Comparison of ENCODE assay signal across 8 cellular contexts in genomic region chr7:130982160-130982638, GRCh38.
DNase-seq lines count a peak whose midpoint lies in the region; ATAC-seq and TF ChIP-seq lines count a peak whose summit lies in the region.

No MANE protein-coding gene starts in this region.

- DNase-seq in activated effector memory CD4-positive, alpha-beta T cell treated with anti-CD3 and anti-CD28 coated beads, Interleukin-2, amount 50 U/mL, for 16 hours, result peak; percentile 74
- DNase-seq in activated effector memory CD4-positive, alpha-beta T cell treated with Interleukin-2 at 50 U/mL for 16 hours, result no peak
- DNase-seq in effector memory CD8-positive, alpha-beta T cell, result peak in 1 of 3 experiments; percentile 29
- peak in 7 of 9 donors; percentile 33 to 62 (median 56) for DNase-seq in naive thymus-derived CD4-positive, alpha-beta T cell
- no peak for DNase-seq in foreskin melanocyte

- H3K27me3 Mint-ChIP-seq in effector memory CD8-positive, alpha-beta T cell, result no peaks in the 10 kb centered on the region
- no peaks in the 10 kb centered on the region for H3K27me3 Mint-ChIP-seq in naive thymus-derived CD4-positive, alpha-beta T cell

- H3K27ac ChIP-seq in OCI-LY3 (ENCODE audit: low read length), result no peak overlapping the region
- H3K27ac ChIP-seq in naive thymus-derived CD4-positive, alpha-beta T cell (ENCODE audit: low read depth, low read length), result peak overlapping the region; percentile 65

- intact Hi-C loops in naive thymus-derived CD4-positive, alpha-beta T cell (cut with micrococcal nuclease), result loop anchor here (1.0 to 2.0 kb wide), 10 partner anchors 8 to 442 kb away; no protein-coding TSS in a partner anchor

- H3K79me2 ChIP-seq in OCI-LY3 (ENCODE audit: low read length), result no peaks in the 10 kb centered on the region

- no peaks in the 10 kb centered on the region for H3K9me3 ChIP-seq in OCI-LY3 (ENCODE audit: insufficient read depth, low read length)
- H3K9me3 ChIP-seq in naive thymus-derived CD4-positive, alpha-beta T cell (ENCODE audit: control insufficient read depth in 2 of 3, low read length in 3 of 3), result no peaks in the 10 kb centered on the region

- H3K9ac ChIP-seq in OCI-LY3 (ENCODE audit: low read length), result no peak overlapping the region

- peaks cover 36 to 49% of the 10 kb centered on the region in 2 donors for H3K4me1 Mint-ChIP-seq in effector memory CD8-positive, alpha-beta T cell (ENCODE audit: low read depth in 2 of 2)
- peaks cover 7 to 39% (median 11%) of the 10 kb centered on the region in 7 donors for H3K4me1 Mint-ChIP-seq in naive thymus-derived CD4-positive, alpha-beta T cell

- H3K9me3 Mint-ChIP-seq in effector memory CD8-positive, alpha-beta T cell, result no peaks in the 10 kb centered on the region
- peaks cover 0 to 3% (median 0%) of the 10 kb centered on the region in 11 donors for H3K9me3 Mint-ChIP-seq in naive thymus-derived CD4-positive, alpha-beta T cell

- peaks cover 24% of the 10 kb centered on the region for H3K4me1 ChIP-seq in OCI-LY3 (ENCODE audit: low read length)
- peaks cover 45 to 61% of the 10 kb centered on the region in 2 donors for H3K4me1 ChIP-seq in naive thymus-derived CD4-positive, alpha-beta T cell (ENCODE audit: control insufficient read depth in 2 of 2, insufficient read depth in 2 of 2, low read length in 2 of 2)

- no peaks in the 10 kb centered on the region for H3K36me3 ChIP-seq in OCI-LY3 (replicated peaks; ENCODE audit: low read depth, low read length)
- H3K36me3 ChIP-seq in naive thymus-derived CD4-positive, alpha-beta T cell (ENCODE audit: control insufficient read depth in 2 of 3, insufficient read depth in 3 of 3, low read length in 3 of 3), result peaks cover 0 to 18% (median 0%) of the 10 kb centered on the region in 3 experiments

- H3K4me2 ChIP-seq in OCI-LY3 (ENCODE audit: low read length), result peak overlapping the region; percentile 59

- H2AFZ ChIP-seq in OCI-LY3 (ENCODE audit: low read depth, low read length), result no peak overlapping the region

- peaks cover 46% of the 10 kb centered on the region for H3K36me3 Mint-ChIP-seq in effector memory CD8-positive, alpha-beta T cell (ENCODE audit: insufficient read depth)
- peaks cover 0 to 19% (median 0%) of the 10 kb centered on the region in 5 donors for H3K36me3 Mint-ChIP-seq in naive thymus-derived CD4-positive, alpha-beta T cell

- ATAC-seq in HG03342 (IDR thresholded peaks at IDR 0.05; ENCODE audit: unreplicated experiment) (peak; percentile 77), HG02938 (IDR thresholded peaks at IDR 0.05; ENCODE audit: unreplicated experiment) (no peak)
- peak; percentile 64 for ATAC-seq in effector memory CD8-positive, alpha-beta T cell (replicated peaks)
- peak; percentile 88 for ATAC-seq in naive thymus-derived CD4-positive, alpha-beta T cell

- CTCF ChIA-PET in naive thymus-derived CD4-positive, alpha-beta T cell (lab: Charles Lee), result interaction anchor here (0.6 to 2.8 kb wide), 26 partner anchors 8 to 379 kb away, joined by 3 to 20 read pairs (median 4); no protein-coding TSS in a partner anchor

- H3K4me3 ChIP-seq in OCI-LY3 (ENCODE audit: low read length), result no peak overlapping the region
- peak overlapping the region; percentile 9 for H3K4me3 ChIP-seq in naive thymus-derived CD4-positive, alpha-beta T cell (ENCODE audit: low read length)

- H3K4me3 Mint-ChIP-seq in effector memory CD8-positive, alpha-beta T cell, result no peak overlapping the region
- no peak overlapping the region for H3K4me3 Mint-ChIP-seq in naive thymus-derived CD4-positive, alpha-beta T cell

- H3K27ac Mint-ChIP-seq in effector memory CD8-positive, alpha-beta T cell, result no peak overlapping the region
- H3K27ac Mint-ChIP-seq in naive thymus-derived CD4-positive, alpha-beta T cell, result no peak overlapping the region

- peaks cover 2% of the 10 kb centered on the region; the same call in 1 of the 2 replicates for H4K20me1 ChIP-seq in OCI-LY3 (ENCODE audit: insufficient read depth, low read length)

- H3K27me3 ChIP-seq in OCI-LY3 (ENCODE audit: low read depth, low read length), result no peaks in the 10 kb centered on the region
- no peaks in the 10 kb centered on the region for H3K27me3 ChIP-seq in naive thymus-derived CD4-positive, alpha-beta T cell (ENCODE audit: control insufficient read depth in 2 of 2, insufficient read depth in 2 of 2, low read length in 2 of 2)

- TF ChIP-seq CTCF in OCI-LY3 (IDR thresholded peaks at IDR 0.05; ENCODE audit: low read depth, low read length), result peak; percentile 87

- POLR2A ChIA-PET in naive thymus-derived CD4-positive, alpha-beta T cell (lab: Charles Lee), result interaction anchor here (0.7 to 1.8 kb wide), 6 partner anchors 18 to 124 kb away, joined by 3 to 6 read pairs (median 3); no protein-coding TSS in a partner anchor

Comparison
In these comparisons a context has a peak if more than half of its experiments do, and no peak if none do; other contexts are left out.
1. DNase-seq: peak in activated effector memory CD4-positive, alpha-beta T cell treated with anti-CD3 and anti-CD28 coated beads, Interleukin-2, amount 50 U/mL, for 16 hours (single experiment) and naive thymus-derived CD4-positive, alpha-beta T cell (7 of 9); none in activated effector memory CD4-positive, alpha-beta T cell treated with Interleukin-2 at 50 U/mL for 16 hours (single experiment) and foreskin melanocyte (single experiment).